14 cellular contexts compared by ENCODE assay signal in genomic region chr20:35892871-35893270, GRCh38.
DNase-seq lines count a peak whose midpoint lies in the region; ATAC-seq and TF ChIP-seq lines count a peak whose summit lies in the region.
"Had no signal": no experiment of that assay in that cellular context is flagged by ENCODE, and none has a peak within 500 bp of the region (broad histone marks: within the 10 kb centered on the region; RNA-seq: fewer than 3 reads in every experiment).

No MANE protein-coding gene starts in this region.

- peaks cover 24% of the 10 kb centered on the region for H3K4me1 Mint-ChIP-seq in activated T-cell treated with anti-CD3 and anti-CD28 coated beads, Interleukin-2, amount 50 U/mL, for 24 hours (ENCODE audit: low read depth)
- H3K4me1 Mint-ChIP-seq in endodermal cell: no peaks in the 10 kb centered on the region
- H3K4me1 Mint-ChIP-seq in CD4-positive, alpha-beta T cell (ENCODE audit: low read depth): no peaks in the 10 kb centered on the region

- no peak overlapping the region for H3K4me3 Mint-ChIP-seq in activated T-cell treated with anti-CD3 and anti-CD28 coated beads, Interleukin-2, amount 50 U/mL, for 24 hours
- no peak overlapping the region for H3K4me3 Mint-ChIP-seq in endodermal cell
- no peak overlapping the region for H3K4me3 Mint-ChIP-seq in CD4-positive, alpha-beta T cell
- H3K4me3 Mint-ChIP-seq: CD4-positive, CD25-positive, alpha-beta regulatory T cell had no signal

- no peak overlapping the region for H3K9ac ChIP-seq in endodermal cell (ENCODE audit: extremely low read depth, low read length, poor library complexity, severe bottlenecking)
- H3K9ac ChIP-seq: BLaER1 treated with 17β-estradiol and CSF1 and Interleukin-3, amounts not matched to agents 10 nM and 100 nM had no signal

- H3K4me1 ChIP-seq in endodermal cell (ENCODE audit: control insufficient read depth, insufficient read depth, low read length): no peaks in the 10 kb centered on the region
- H3K4me1 ChIP-seq: HAP-1 had no signal

- no peaks in the 10 kb centered on the region for H3K9me3 ChIP-seq in endodermal cell (ENCODE audit: control insufficient read depth, low read length)
- H3K9me3 ChIP-seq in CD4-positive, alpha-beta T cell (ENCODE audit: control insufficient read depth, low read length): no peaks in the 10 kb centered on the region
- H3K9me3 ChIP-seq: BLaER1 treated with 17β-estradiol and CSF1 and Interleukin-3, amounts not matched to agents 10 nM and 100 nM; HAP-1 had no signal

- 96 to 100% methylated on average over 3 of the region's 3 CpGs for WGBS in endodermal cell (ENCODE audit: insufficient coverage in 1 of 2, insufficient read length in 1 of 2), 2 experiments

- peaks cover 19% of the 10 kb centered on the region for H3K36me3 ChIP-seq in endodermal cell (ENCODE audit: control insufficient read depth, insufficient read depth, low read length)

- intact Hi-C loops in CD4-positive, alpha-beta T cell (cut with DNase I, micrococcal nuclease): loop anchor here in 1 of 2 experiments (5.0 kb wide), 1 partner anchor 416 kb away; no protein-coding TSS in a partner anchor

- peaks cover 55% of the 10 kb centered on the region for H3K36me3 Mint-ChIP-seq in activated T-cell treated with anti-CD3 and anti-CD28 coated beads, Interleukin-2, amount 50 U/mL, for 24 hours (ENCODE audit: low read depth)
- peaks cover 29% of the 10 kb centered on the region for H3K36me3 Mint-ChIP-seq in endodermal cell (ENCODE audit: low read depth)
- peaks cover 43% of the 10 kb centered on the region for H3K36me3 Mint-ChIP-seq in CD4-positive, alpha-beta T cell (ENCODE audit: low read depth)

- POLR2A ChIA-PET in RWPE1 (lab: Yijun Ruan, JAX; ENCODE audit: low non-redundant PET): interaction anchor here (0.7 kb wide), 1 partner anchor 25 kb away, joined by 7 read pairs; no protein-coding TSS in a partner anchor
- POLR2A ChIA-PET in CD4-positive, alpha-beta T cell (lab: Charles Lee): no interaction called here

- H3K27me3 ChIP-seq in endodermal cell (ENCODE audit: control insufficient read depth, insufficient read depth, low read length, poor library complexity, severe bottlenecking): no peaks in the 10 kb centered on the region
- H3K27me3 ChIP-seq in CD4-positive, alpha-beta T cell (ENCODE audit: control insufficient read depth, insufficient read depth, low read length): no peaks in the 10 kb centered on the region
- H3K27me3 ChIP-seq: BLaER1 treated with 17β-estradiol and CSF1 and Interleukin-3, amounts not matched to agents 10 nM and 100 nM had no signal

- DNase-seq in activated T-cell treated with anti-CD3 and anti-CD28 coated beads, Interleukin-2, amount 50 U/mL, for 24 hours: no peak
- DNase-seq in activated T-cell treated with anti-CD3 and anti-CD28 coated beads, Interleukin-2, amount 50 U/mL, for 1 hour: no peak
- DNase-seq in RWPE1 (ENCODE audit: low spot score) (no peak), endodermal cell (no peak), hepatic stellate cell (ENCODE audit: low spot score) (no peak)
- no peak for DNase-seq in CD4-positive, alpha-beta T cell
- DNase-seq: ACHN; Calu3; CD4-positive, CD25-positive, alpha-beta regulatory T cell; DMS 273 treated with DMSO at 0.1 percent for 48 hours; GOT3 had no signal

- no peak for ATAC-seq in HG03571 (IDR thresholded peaks at IDR 0.05; ENCODE audit: unreplicated experiment)
- ATAC-seq in CD4-positive, alpha-beta T cell (ENCODE audit: poor library complexity): no peak

- TF ChIP-seq CTCF in RWPE1 (conservative IDR thresholded peaks at IDR 0.05; ENCODE audit: low read depth): no peak
- TF ChIP-seq CTCF in endodermal cell (conservative IDR thresholded peaks at IDR 0.05): no peak
- TF ChIP-seq CTCF in CD4-positive, alpha-beta T cell (IDR thresholded peaks at IDR 0.05): no peak

- H3K27ac ChIP-seq in RWPE1: peak overlapping the region; percentile 9
- no peak overlapping the region for H3K27ac ChIP-seq in endodermal cell (ENCODE audit: low read depth, low read length)
- no peak overlapping the region for H3K27ac ChIP-seq in CD4-positive, alpha-beta T cell (ENCODE audit: low read depth, low read length)
- H3K27ac ChIP-seq: BLaER1 treated with 17β-estradiol and CSF1 and Interleukin-3, amounts not matched to agents 10 nM and 100 nM had no signal

- H3K9me3 Mint-ChIP-seq in activated T-cell treated with anti-CD3 and anti-CD28 coated beads, Interleukin-2, amount 50 U/mL, for 24 hours: no peaks in the 10 kb centered on the region
- H3K9me3 Mint-ChIP-seq in endodermal cell: no peaks in the 10 kb centered on the region
- H3K9me3 Mint-ChIP-seq in CD4-positive, alpha-beta T cell: no peaks in the 10 kb centered on the region
- H3K9me3 Mint-ChIP-seq: CD4-positive, CD25-positive, alpha-beta regulatory T cell had no signal

- no peak overlapping the region for H3K4me3 ChIP-seq in endodermal cell (ENCODE audit: low read length)
- H3K4me3 ChIP-seq: BLaER1 treated with 17β-estradiol and CSF1 and Interleukin-3, amounts not matched to agents 10 nM and 100 nM; HAP-1 had no signal

- H3K27me3 Mint-ChIP-seq in activated T-cell treated with anti-CD3 and anti-CD28 coated beads, Interleukin-2, amount 50 U/mL, for 24 hours: no peaks in the 10 kb centered on the region
- no peaks in the 10 kb centered on the region for H3K27me3 Mint-ChIP-seq in endodermal cell (ENCODE audit: insufficient read depth)
- no peaks in the 10 kb centered on the region for H3K27me3 Mint-ChIP-seq in CD4-positive, alpha-beta T cell
- H3K27me3 Mint-ChIP-seq: CD4-positive, CD25-positive, alpha-beta regulatory T cell had no signal

- CTCF ChIA-PET in RWPE1 (lab: Yijun Ruan, JAX): interaction anchor here (0.6 to 0.8 kb wide), 2 partner anchors 100 to 1544 kb away, joined by 3 to 4 read pairs; no protein-coding TSS in a partner anchor
- CTCF ChIA-PET in CD4-positive, alpha-beta T cell (lab: Charles Lee): no interaction called here

- H3K27ac Mint-ChIP-seq in activated T-cell treated with anti-CD3 and anti-CD28 coated beads, Interleukin-2, amount 50 U/mL, for 24 hours: peak overlapping the region; percentile 55
- peak overlapping the region; percentile 48 for H3K27ac Mint-ChIP-seq in endodermal cell
- no peak overlapping the region for H3K27ac Mint-ChIP-seq in CD4-positive, alpha-beta T cell
